8 cellular contexts compared by ENCODE assay signal in the genomic region with DNA sequence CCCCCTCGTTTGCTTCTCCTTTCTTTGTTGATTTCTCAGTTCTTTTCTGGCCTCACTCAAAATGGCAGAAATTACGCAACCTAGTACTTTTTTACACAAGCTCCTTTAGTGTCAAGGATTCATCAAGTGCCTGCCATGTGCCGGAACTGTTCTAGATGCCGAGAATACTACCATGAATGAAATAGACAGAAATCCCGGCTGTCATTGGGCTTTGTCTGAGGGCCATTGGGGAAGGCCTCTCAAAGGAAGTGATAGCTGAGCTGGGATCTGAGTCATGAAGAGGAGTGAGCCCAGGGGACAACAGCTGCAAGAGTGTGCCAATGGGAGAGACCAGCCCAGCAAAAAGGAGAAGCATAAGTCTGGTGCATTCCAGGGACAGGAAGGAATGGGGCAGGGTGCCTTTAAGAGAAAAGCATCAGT. TPM values are rescaled to one million over a fixed set of nuclear protein-coding genes. Genes with fewer than 3 reads are reported as not detected.
DNase-seq lines count a peak whose midpoint lies in the region; ATAC-seq and TF ChIP-seq lines count a peak whose summit lies in the region.
"Had no signal": no experiment of that assay in that cellular context is flagged by ENCODE, and none has a peak within 500 bp of the region (broad histone marks: within the 10 kb centered on the region; RNA-seq: fewer than 3 reads in every experiment).

No MANE protein-coding gene starts in this region.

- H4K20me1 ChIP-seq in hepatocyte (ENCODE audit: insufficient read depth, poor library complexity, severe bottlenecking), result no peaks in the 10 kb centered on the region

- ATAC-seq in activated B cell treated with CpG ODN at 0.5 μM for 24 hours (ENCODE audit: low read depth), result no peak
- no peak for ATAC-seq in activated T-cell treated with anti-CD3 and anti-CD28 coated beads, Interleukin-2, amount 50 U/mL, for 72 hours (replicated peaks in 1 of 2)

- H3K9me2 ChIP-seq in hepatocyte (replicated peaks; ENCODE audit: insufficient read depth), result no peaks in the 10 kb centered on the region

- no peaks in the 10 kb centered on the region for H3K27me3 Mint-ChIP-seq in activated B cell treated with CpG ODN at 0.5 μM for 24 hours
- H3K27me3 Mint-ChIP-seq in activated CD4-positive, alpha-beta memory T cell treated with anti-CD3 and anti-CD28 coated beads, Interleukin-2, amount 10 ng/mL, durations not matched to agents 7 days and 5 days, result no peaks in the 10 kb centered on the region
- no peaks in the 10 kb centered on the region for H3K27me3 Mint-ChIP-seq in activated T-cell treated with anti-CD3 and anti-CD28 coated beads, Interleukin-2, amount 50 U/mL, for 72 hours (ENCODE audit: low read depth)

- no peaks in the 10 kb centered on the region for H3K36me3 Mint-ChIP-seq in activated B cell treated with CpG ODN at 0.5 μM for 24 hours (ENCODE audit: low read depth)
- no peaks in the 10 kb centered on the region for H3K36me3 Mint-ChIP-seq in activated CD4-positive, alpha-beta memory T cell treated with anti-CD3 and anti-CD28 coated beads, Interleukin-2, amount 10 ng/mL, durations not matched to agents 7 days and 5 days (ENCODE audit: low read depth)
- H3K36me3 Mint-ChIP-seq in activated T-cell treated with anti-CD3 and anti-CD28 coated beads, Interleukin-2, amount 50 U/mL, for 72 hours (ENCODE audit: insufficient read depth in 2 of 2), result no peaks in the 10 kb centered on the region

- H3K27ac Mint-ChIP-seq in activated B cell treated with CpG ODN at 0.5 μM for 24 hours, result peak overlapping the region; percentile 30
- no peak overlapping the region for H3K27ac Mint-ChIP-seq in activated CD4-positive, alpha-beta memory T cell treated with anti-CD3 and anti-CD28 coated beads, Interleukin-2, amount 10 ng/mL, durations not matched to agents 7 days and 5 days
- no peak overlapping the region for H3K27ac Mint-ChIP-seq in activated T-cell treated with anti-CD3 and anti-CD28 coated beads, Interleukin-2, amount 50 U/mL, for 72 hours
- H3K27ac Mint-ChIP-seq: T-helper 1 cell treated with Interleukin-12 subunit alpha and Interleukin-12 subunit beta and Interleukin-4 antibody, amounts not matched to agents 30 μg/mL and 1 μg/mL, for 36 hours had no signal

- no peaks in the 10 kb centered on the region for H3K9me3 ChIP-seq in hepatocyte (ENCODE audit: low read depth)

- no peaks in the 10 kb centered on the region for H3K27me3 ChIP-seq in hepatocyte

- DNase-seq in LHCN-M2 (ENCODE audit: low read depth) (peak; percentile 100), activated B cell treated with CpG ODN at 0.5 μM for 24 hours (no peak), hepatocyte (ENCODE audit: low spot score) (peak; percentile 53), HEK293T (ENCODE audit: extremely low spot score) (no peak)
- no peak for DNase-seq in activated CD4-positive, alpha-beta memory T cell treated with anti-CD3 and anti-CD28 coated beads, Interleukin-2, amount 10 ng/mL, durations not matched to agents 7 days and 5 days
- DNase-seq in activated T-cell treated with anti-CD3 and anti-CD28 coated beads, Interleukin-2, amount 50 U/mL, for 72 hours, result no peak

- POLR2A ChIA-PET in activated B cell treated with CpG ODN at 0.5 μM for 24 hours (lab: Charles Lee) (interaction anchor here (1.1 to 1.7 kb wide), 2 partner anchors 33 to 34 kb away, joined by 3 to 10 read pairs; a partner anchor contains a TSS), HEK293T (lab: Yijun Ruan, JAX) (interaction anchor here (1.4 kb wide), 1 partner anchor 34 kb away, joined by 4 read pairs; a partner anchor contains a TSS)
- POLR2A ChIA-PET in activated CD4-positive, alpha-beta memory T cell treated with anti-CD3 and anti-CD28 coated beads, Interleukin-2, amount 10 ng/mL, durations not matched to agents 7 days and 5 days (lab: Charles Lee), result no interaction called here

- no peaks in the 10 kb centered on the region for H3K36me3 ChIP-seq in hepatocyte (replicated peaks; ENCODE audit: insufficient read depth, low read depth)

- H3K4me1 ChIP-seq in hepatocyte (ENCODE audit: insufficient read depth), result peaks cover 18% of the 10 kb centered on the region

- 70% methylated on average over 5 of the region's 5 CpGs for WGBS in hepatocyte (ENCODE audit: low lambda C conversion rate, missing lambda C conversion rate)

- H3K4me2 ChIP-seq in hepatocyte, result no peak overlapping the region

- TF ChIP-seq CTCF in activated B cell treated with CpG ODN at 0.5 μM for 24 hours (IDR thresholded peaks at IDR 0.05) (no peak), hepatocyte (IDR thresholded peaks at IDR 0.05; ENCODE audit: poor library complexity) (no peak)

- H2AFZ ChIP-seq in hepatocyte, result no peak overlapping the region

- intact Hi-C loops in activated B cell treated with CpG ODN at 0.5 μM for 24 hours (cut with micrococcal nuclease), result no loop called here

- H3K4me1 Mint-ChIP-seq in activated B cell treated with CpG ODN at 0.5 μM for 24 hours, result peaks cover 25% of the 10 kb centered on the region
- peaks cover 8% of the 10 kb centered on the region for H3K4me1 Mint-ChIP-seq in activated CD4-positive, alpha-beta memory T cell treated with anti-CD3 and anti-CD28 coated beads, Interleukin-2, amount 10 ng/mL, durations not matched to agents 7 days and 5 days
- peaks cover 32% of the 10 kb centered on the region for H3K4me1 Mint-ChIP-seq in activated T-cell treated with anti-CD3 and anti-CD28 coated beads, Interleukin-2, amount 50 U/mL, for 72 hours (ENCODE audit: low read depth)

- H3K27ac ChIP-seq in hepatocyte, result peak overlapping the region; percentile 79
- H3K27ac ChIP-seq in skin epidermis, result peak overlapping the region in 20 of 21 experiments; percentile 59 to 88 (median 80)

- H3K4me3 Mint-ChIP-seq in activated B cell treated with CpG ODN at 0.5 μM for 24 hours, result no peak overlapping the region
- H3K4me3 Mint-ChIP-seq in activated CD4-positive, alpha-beta memory T cell treated with anti-CD3 and anti-CD28 coated beads, Interleukin-2, amount 10 ng/mL, durations not matched to agents 7 days and 5 days, result no peak overlapping the region
- no peak overlapping the region for H3K4me3 Mint-ChIP-seq in activated T-cell treated with anti-CD3 and anti-CD28 coated beads, Interleukin-2, amount 50 U/mL, for 72 hours
- H3K4me3 Mint-ChIP-seq: T-helper 1 cell treated with Interleukin-12 subunit alpha and Interleukin-12 subunit beta and Interleukin-4 antibody, amounts not matched to agents 30 μg/mL and 1 μg/mL, for 36 hours had no signal

- CTCF ChIA-PET in activated B cell treated with CpG ODN at 0.5 μM for 24 hours (lab: Charles Lee) (no interaction called here), HEK293T (lab: Yijun Ruan, JAX) (no interaction called here)
- CTCF ChIA-PET in activated CD4-positive, alpha-beta memory T cell treated with anti-CD3 and anti-CD28 coated beads, Interleukin-2, amount 10 ng/mL, durations not matched to agents 7 days and 5 days (lab: Charles Lee), result interaction anchor here (0.8 kb wide), 1 partner anchor 14 kb away, joined by 3 read pairs; no protein-coding TSS in a partner anchor

- H3K9me3 Mint-ChIP-seq in activated B cell treated with CpG ODN at 0.5 μM for 24 hours, result no peaks in the 10 kb centered on the region
- H3K9me3 Mint-ChIP-seq in activated CD4-positive, alpha-beta memory T cell treated with anti-CD3 and anti-CD28 coated beads, Interleukin-2, amount 10 ng/mL, durations not matched to agents 7 days and 5 days, result no peaks in the 10 kb centered on the region
- no peaks in the 10 kb centered on the region for H3K9me3 Mint-ChIP-seq in activated T-cell treated with anti-CD3 and anti-CD28 coated beads, Interleukin-2, amount 50 U/mL, for 72 hours
- H3K9me3 Mint-ChIP-seq: T-helper 1 cell treated with Interleukin-12 subunit alpha and Interleukin-12 subunit beta and Interleukin-4 antibody, amounts not matched to agents 30 μg/mL and 1 μg/mL, for 36 hours had no signal

- no peaks in the 10 kb centered on the region for H3K79me2 ChIP-seq in hepatocyte

- no peak overlapping the region for H3K4me3 ChIP-seq in hepatocyte
- no peak overlapping the region for H3K4me3 ChIP-seq in skin epidermis

TF ChIP-seq in HEK293T, 16 proteins besides CTCF, POLR2A, EP300 and RAD21:
- TF ChIP-seq L3MBTL2 (conservative IDR thresholded peaks at IDR 0.05), result no peak
- no peak for TF ChIP-seq FOXA1 (IDR thresholded peaks at IDR 0.05)
- no peak for TF ChIP-seq ELF4 (IDR thresholded peaks at IDR 0.05)
- TF ChIP-seq FOXK2 (IDR thresholded peaks at IDR 0.05), result no peak
- TF ChIP-seq LEF1 (IDR thresholded peaks at IDR 0.05; ENCODE audit: borderline replicate concordance), result no peak

RNA-seq across cellular contexts. Expression of a gene that starts 34.3 kb away (rescaled TPM):
- total RNA-seq in LHCN-M2 (2014; rRNA removed) (162 and 204 TPM in 2 replicates), activated B cell treated with CpG ODN at 0.5 μM for 24 hours (130 and 135 TPM in 2 replicates), hepatocyte (250 and 269 TPM in 2 replicates)
- 57.4 TPM for polyA plus RNA-seq in LHCN-M2 (2012)
- polyA plus RNA-seq in hepatocyte, result 157 and 161 TPM in 2 replicates
- total RNA-seq in activated CD4-positive, alpha-beta memory T cell treated with anti-CD3 and anti-CD28 coated beads, Interleukin-2, amount 10 ng/mL, durations not matched to agents 7 days and 5 days, result 100 to 1,000 TPM; 211 to 213 TPM
- total RNA-seq in activated T-cell treated with anti-CD3 and anti-CD28 coated beads, Interleukin-2, amount 50 U/mL, for 72 hours, result 100 to 1,000 TPM; 250 to 256 TPM

Comparison
In these comparisons a context has a peak if more than half of its experiments do, and no peak if none do; other contexts are left out.
1. DNase-seq: peak in LHCN-M2 (single experiment) and hepatocyte (single experiment); none in activated B cell treated with CpG ODN at 0.5 μM for 24 hours (single experiment), activated CD4-positive, alpha-beta memory T cell treated with anti-CD3 and anti-CD28 coated beads, Interleukin-2, amount 10 ng/mL, durations not matched to agents 7 days and 5 days (single experiment), HEK293T (single experiment) and activated T-cell treated with anti-CD3 and anti-CD28 coated beads, Interleukin-2, amount 50 U/mL, for 72 hours (0 of 2).